ENCODE assay signal across 24 cellular contexts in the genomic region with DNA sequence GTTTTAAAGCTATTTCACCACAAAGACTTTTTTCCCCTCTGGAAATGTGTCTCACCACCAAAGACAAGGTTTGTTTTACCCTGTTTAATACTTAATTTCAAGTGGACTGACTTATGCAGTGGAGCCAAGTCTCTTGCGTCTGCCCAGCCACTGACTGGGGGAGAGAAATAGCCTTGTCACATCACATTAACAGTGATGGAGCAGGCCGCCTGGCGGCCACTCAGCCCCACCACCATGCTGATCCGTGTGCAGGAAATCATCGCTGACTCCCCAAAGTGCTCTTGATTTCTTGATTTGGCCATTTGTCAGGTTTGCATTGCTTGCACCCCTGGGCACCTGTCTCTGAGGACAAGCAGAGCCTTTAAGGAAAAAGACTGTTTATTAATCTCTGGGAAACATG.
DNase-seq lines count a peak whose midpoint lies in the region; FAIRE-seq and TF ChIP-seq lines count a peak whose summit lies in the region.
"Had no signal": no experiment of that assay in that cellular context is flagged by ENCODE, and none has a peak within 500 bp of the region (broad histone marks: within the 10 kb centered on the region; RNA-seq: fewer than 3 reads in every experiment).

No MANE protein-coding gene starts in this region.

- no peaks in the 10 kb centered on the region for H3K36me3 Mint-ChIP-seq in type B pancreatic cell

- peaks cover 18% of the 10 kb centered on the region for H3K9me3 Mint-ChIP-seq in type B pancreatic cell

- no peak overlapping the region for H3K27ac ChIP-seq in Karpas-422 (ENCODE audit: low read length)
- no peak overlapping the region for H3K27ac ChIP-seq in kidney (ENCODE audit: low read depth in 2 of 2, low read length in 2 of 2)
- H3K27ac ChIP-seq in tibial nerve: no peak overlapping the region
- H3K27ac ChIP-seq: 22Rv1, BLaER1 had no signal

- H3K4me2 ChIP-seq in Karpas-422 (ENCODE audit: low read depth, low read length, poor library complexity, severe bottlenecking): no peak overlapping the region
- H3K4me2 ChIP-seq: BLaER1 had no signal

- H3K9ac ChIP-seq in Karpas-422 (ENCODE audit: low read length) (no peak overlapping the region), kidney (ENCODE audit: low read length in 2 of 2) (no peak overlapping the region)
- H3K9ac ChIP-seq: BLaER1 had no signal

- peak; percentile 3 for DNase-seq in NCI-H82 (lab: John Stamatoyannopoulos, UW)
- no peak for DNase-seq in NCI-H82 treated with DMSO at 0.1 percent for 48 hours (lab: John Stamatoyannopoulos, UW; ENCODE audit: unreplicated experiment)
- peak; percentile 43 for DNase-seq in Karpas-422
- peak; percentile 25 for DNase-seq in kidney
- peak; percentile 8 for DNase-seq in type B pancreatic cell (ENCODE audit: extremely low spot score, unreplicated experiment)
- no peak for DNase-seq in kidney tubule cell (ENCODE audit: low spot score)
- no peak for DNase-seq in tibial nerve (ENCODE audit: low spot score in 2 of 2)
- DNase-seq in NCI-H187 treated with DMSO at 0.1 percent for 48 hours (lab: John Stamatoyannopoulos, UW): no peak
- DNase-seq: ACHN; CD4-positive, alpha-beta T cell; COR-L47; DMS79; H7; HFFc6; MM.1S; NCI-H1048; NCI-H1417 treated with DMSO at 0.1 percent for 48 hours; NCI-H187; NCI-H345; NCI-H524; NCI-H774; Right ventricle myocardium superior had no signal

- no peak overlapping the region for H3K4me3 Mint-ChIP-seq in type B pancreatic cell
- H3K4me3 Mint-ChIP-seq: CD4-positive, alpha-beta T cell; HFFc6 had no signal

- 84 to 90% methylated on average over 5 of the region's 5 CpGs for whole genome bisulfite sequencing in tibial nerve, 2 donors

- intact Hi-C loops in kidney (cut with DNase I): no loop called here

- H2AFZ ChIP-seq in Karpas-422 (ENCODE audit: low read length): no peak overlapping the region

- H3K4me1 ChIP-seq in Karpas-422 (ENCODE audit: low read length) (no peaks in the 10 kb centered on the region), kidney (ENCODE audit: control insufficient read depth in 1 of 2, insufficient read depth in 1 of 2, low read depth in 1 of 2, low read length in 2 of 2) (no peaks in the 10 kb centered on the region), tibial nerve (no peaks in the 10 kb centered on the region)

- H3K79me2 ChIP-seq in Karpas-422 (ENCODE audit: low read length): no peaks in the 10 kb centered on the region

- H3K9me2 ChIP-seq in Karpas-422 (replicated peaks; ENCODE audit: insufficient read depth, low read length): no peaks in the 10 kb centered on the region

- no peaks in the 10 kb centered on the region for H4K20me1 ChIP-seq in Karpas-422 (ENCODE audit: insufficient read depth, low read depth, low read length)
- H4K20me1 ChIP-seq: BLaER1 had no signal

- H3K36me3 ChIP-seq in Karpas-422 (ENCODE audit: insufficient read depth, low read length) (no peaks in the 10 kb centered on the region), kidney (ENCODE audit: control insufficient read depth in 1 of 2, insufficient read depth in 2 of 2, low read length in 2 of 2) (no peaks in the 10 kb centered on the region), tibial nerve (no peaks in the 10 kb centered on the region)
- H3K36me3 ChIP-seq: BLaER1 had no signal

- no peak for TF ChIP-seq POLR2A in tibial nerve (IDR thresholded peaks at IDR 0.05)

- TF ChIP-seq CTCF in kidney (IDR thresholded peaks at IDR 0.05; ENCODE audit: borderline replicate concordance, extremely low read depth, insufficient read depth): no peak
- TF ChIP-seq CTCF in type B pancreatic cell (conservative IDR thresholded peaks at IDR 0.05): no peak
- TF ChIP-seq CTCF in tibial nerve (IDR thresholded peaks at IDR 0.05): no peak

- no peaks in the 10 kb centered on the region for H3K4me1 Mint-ChIP-seq in type B pancreatic cell (ENCODE audit: unreplicated experiment)

- peaks cover 49% of the 10 kb centered on the region for H3K27me3 Mint-ChIP-seq in type B pancreatic cell
- H3K27me3 Mint-ChIP-seq: CD4-positive, alpha-beta T cell had no signal

- H3K27ac Mint-ChIP-seq in type B pancreatic cell: no peak overlapping the region
- H3K27ac Mint-ChIP-seq: CD4-positive, alpha-beta T cell; HFFc6 had no signal

- no peaks in the 10 kb centered on the region for H3K9me3 ChIP-seq in Karpas-422 (ENCODE audit: low read length)
- H3K9me3 ChIP-seq in kidney (ENCODE audit: control insufficient read depth in 1 of 2, low read length in 2 of 2): peaks cover 0 to 4% of the 10 kb centered on the region in 2 donors
- H3K9me3 ChIP-seq in tibial nerve: peaks cover 0 to 26% (median 1%) of the 10 kb centered on the region in 4 donors

- no peak for FAIRE-seq in kidney (lab: Jason Lieb, UNC)

- H3K27me3 ChIP-seq in Karpas-422 (ENCODE audit: low read length) (no peaks in the 10 kb centered on the region), tibial nerve (no peaks in the 10 kb centered on the region)
- H3K27me3 ChIP-seq: BLaER1 had no signal

- H3K4me3 ChIP-seq in Karpas-422 (ENCODE audit: low read length) (no peak overlapping the region), kidney (ENCODE audit: low read length in 2 of 2) (no peak overlapping the region), tibial nerve (no peak overlapping the region)
- H3K4me3 ChIP-seq: BLaER1 had no signal

- no peak for TF ChIP-seq EP300 in tibial nerve (IDR thresholded peaks at IDR 0.05)

Comparison
In these comparisons a context has a peak if more than half of its experiments do, and no peak if none do; other contexts are left out.
1. DNase-seq: peak in NCI-H82 (single experiment), Karpas-422 (single experiment), kidney (single experiment) and type B pancreatic cell (single experiment); none in NCI-H82 treated with DMSO at 0.1 percent for 48 hours (single experiment), kidney tubule cell (single experiment), tibial nerve (0 of 2) and NCI-H187 treated with DMSO at 0.1 percent for 48 hours (single experiment).